2 cellular contexts compared by ENCODE assay signal in genomic region chr2:150045601-150046000, GRCh38.
TF ChIP-seq lines count a peak whose summit lies in the region.

No MANE protein-coding gene starts in this region.

TF ChIP-seq in SK-N-SH, 30 proteins besides CTCF, POLR2A, EP300 and RAD21 (continued from another document):
- TF ChIP-seq ZBTB33 (IDR thresholded peaks at IDR 0.05; ENCODE audit: borderline replicate concordance, low read depth) (no peak), EZH2phosphoT487 (IDR thresholded peaks at IDR 0.05; ENCODE audit: borderline replicate concordance, low read depth) (no peak), TCF12 (IDR thresholded peaks at IDR 0.05) (0 out of 2 replicates have a peak, but pooled peaks have one; percentile 10)
- TF ChIP-seq, protein P1, sequence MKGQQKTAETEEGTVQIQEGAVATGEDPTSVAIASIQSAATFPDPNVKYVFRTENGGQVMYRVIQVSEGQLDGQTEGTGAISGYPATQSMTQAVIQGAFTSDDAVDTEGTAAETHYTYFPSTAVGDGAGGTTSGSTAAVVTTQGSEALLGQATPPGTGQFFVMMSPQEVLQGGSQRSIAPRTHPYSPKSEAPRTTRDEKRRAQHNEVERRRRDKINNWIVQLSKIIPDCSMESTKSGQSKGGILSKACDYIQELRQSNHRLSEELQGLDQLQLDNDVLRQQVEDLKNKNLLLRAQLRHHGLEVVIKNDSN (IDR thresholded peaks at IDR 0.05; ENCODE audit: borderline replicate concordance, low read depth): no peak
TF ChIP-seq in SK-N-SH: peak in this region for 1.

TF ChIP-seq in SK-N-SH treated with all-trans-retinoic acid at 6 μM for 48 hours, 23 proteins besides CTCF, POLR2A, EP300 and RAD21 (continued from another document):
- TF ChIP-seq, protein P2, sequence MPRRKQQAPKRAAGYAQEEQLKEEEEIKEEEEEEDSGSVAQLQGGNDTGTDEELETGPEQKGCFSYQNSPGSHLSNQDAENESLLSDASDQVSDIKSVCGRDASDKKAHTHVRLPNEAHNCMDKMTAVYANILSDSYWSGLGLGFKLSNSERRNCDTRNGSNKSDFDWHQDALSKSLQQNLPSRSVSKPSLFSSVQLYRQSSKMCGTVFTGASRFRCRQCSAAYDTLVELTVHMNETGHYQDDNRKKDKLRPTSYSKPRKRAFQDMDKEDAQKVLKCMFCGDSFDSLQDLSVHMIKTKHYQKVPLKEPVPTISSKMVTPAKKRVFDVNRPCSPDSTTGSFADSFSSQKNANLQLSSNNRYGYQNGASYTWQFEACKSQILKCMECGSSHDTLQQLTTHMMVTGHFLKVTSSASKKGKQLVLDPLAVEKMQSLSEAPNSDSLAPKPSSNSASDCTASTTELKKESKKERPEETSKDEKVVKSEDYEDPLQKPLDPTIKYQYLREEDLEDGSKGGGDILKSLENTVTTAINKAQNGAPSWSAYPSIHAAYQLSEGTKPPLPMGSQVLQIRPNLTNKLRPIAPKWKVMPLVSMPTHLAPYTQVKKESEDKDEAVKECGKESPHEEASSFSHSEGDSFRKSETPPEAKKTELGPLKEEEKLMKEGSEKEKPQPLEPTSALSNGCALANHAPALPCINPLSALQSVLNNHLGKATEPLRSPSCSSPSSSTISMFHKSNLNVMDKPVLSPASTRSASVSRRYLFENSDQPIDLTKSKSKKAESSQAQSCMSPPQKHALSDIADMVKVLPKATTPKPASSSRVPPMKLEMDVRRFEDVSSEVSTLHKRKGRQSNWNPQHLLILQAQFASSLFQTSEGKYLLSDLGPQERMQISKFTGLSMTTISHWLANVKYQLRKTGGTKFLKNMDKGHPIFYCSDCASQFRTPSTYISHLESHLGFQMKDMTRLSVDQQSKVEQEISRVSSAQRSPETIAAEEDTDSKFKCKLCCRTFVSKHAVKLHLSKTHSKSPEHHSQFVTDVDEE (CRISPR knock-in tag; IDR thresholded peaks at IDR 0.05): no peak
- TF ChIP-seq ZFP30 (CRISPR knock-in tag; IDR thresholded peaks at IDR 0.05): no peak
